In genomic region chr2:166179201-166179600, GRCh38 we compare ENCODE assay signal across 15 cellular contexts. TPM values are rescaled to one million over a fixed set of nuclear protein-coding genes. Genes with fewer than 3 reads are reported as not detected.
DNase-seq lines count a peak whose midpoint lies in the region; ATAC-seq and TF ChIP-seq lines count a peak whose summit lies in the region.
"Had no signal": no experiment of that assay in that cellular context is flagged by ENCODE, and none has a peak within 500 bp of the region (broad histone marks: within the 10 kb centered on the region; RNA-seq: fewer than 3 reads in every experiment).

No MANE protein-coding gene starts in this region.

- H3K4me3 ChIP-seq in AG10803 (ENCODE audit: low read length) = no peak overlapping the region
- no peak overlapping the region for H3K4me3 ChIP-seq in Loucy (ENCODE audit: low read length, poor library complexity, severe bottlenecking)
- H3K4me3 ChIP-seq in right lobe of liver = no peak overlapping the region
- H3K4me3 ChIP-seq: stomach had no signal

- TF ChIP-seq CTCF in AG10803 (conservative IDR thresholded peaks at IDR 0.05; ENCODE audit: low read length) (peak; percentile 42), Loucy (conservative IDR thresholded peaks at IDR 0.05; ENCODE audit: low read length) (peak; percentile 39; the same call in 1 of the 2 replicates), right lobe of liver (IDR thresholded peaks at IDR 0.05) (peak in 3 of 4 donors; percentile 21 to 39 (median 38))

- ATAC-seq in right lobe of liver = no peak
- ATAC-seq in GM21576 (IDR thresholded peaks at IDR 0.05; ENCODE audit: unreplicated experiment) = no peak

- no peaks in the 10 kb centered on the region for H3K79me2 ChIP-seq in Loucy (ENCODE audit: insufficient read depth, low read length)

- no peak overlapping the region for H2AFZ ChIP-seq in Loucy (ENCODE audit: low read length)

- no peaks in the 10 kb centered on the region for H3K4me1 ChIP-seq in Loucy (ENCODE audit: insufficient read depth, low read length, poor library complexity, severe bottlenecking)
- no peaks in the 10 kb centered on the region for H3K4me1 ChIP-seq in right lobe of liver
- H3K4me1 ChIP-seq: stomach had no signal

- no peak for TF ChIP-seq POLR2A in right lobe of liver (IDR thresholded peaks at IDR 0.05)

- DNase-seq in AG10803 (ENCODE audit: low read depth) = peak; percentile 33
- peak; percentile 34 for DNase-seq in dermis blood vessel endothelial cell
- DNase-seq in right lobe of liver = no peak
- no peak for DNase-seq in effector CD4-positive, alpha-beta T cell
- no peak for DNase-seq in substantia nigra (lab: John Stamatoyannopoulos, UW)
- no peak for DNase-seq in NCI-H226
- DNase-seq: activated CD8-positive, alpha-beta memory T cell treated with anti-CD3 and anti-CD28 coated beads for 24 hours; activated naive CD4-positive, alpha-beta T cell; CD4-positive, CD25-positive, alpha-beta regulatory T cell; naive B cell; NCI-H1436; SIG-M5; stomach had no signal

- no peak overlapping the region for H3K4me2 ChIP-seq in Loucy (ENCODE audit: low read depth, low read length, poor library complexity, severe bottlenecking)

- no peaks in the 10 kb centered on the region for H3K9me2 ChIP-seq in Loucy (replicated peaks; ENCODE audit: low read depth, low read length)

- no peaks in the 10 kb centered on the region for H3K36me3 ChIP-seq in Loucy (ENCODE audit: insufficient read depth, low read length)
- H3K36me3 ChIP-seq in right lobe of liver = no peaks in the 10 kb centered on the region
- H3K36me3 ChIP-seq: stomach had no signal

- H4K20me1 ChIP-seq in Loucy (ENCODE audit: insufficient read depth, low read length, poor library complexity, severe bottlenecking) = no peaks in the 10 kb centered on the region

- no peaks in the 10 kb centered on the region for H3F3A ChIP-seq in Loucy (ENCODE audit: low read depth)

- H3K27ac ChIP-seq in right lobe of liver (no peak overlapping the region), substantia nigra (ENCODE audit: low read depth, low read length, poor library complexity, severe bottlenecking) (no peak overlapping the region)
- H3K27ac ChIP-seq: stomach had no signal

- H3K9me3 ChIP-seq in Loucy (ENCODE audit: insufficient read depth, low read depth, low read length) = no peaks in the 10 kb centered on the region
- no peaks in the 10 kb centered on the region for H3K9me3 ChIP-seq in right lobe of liver
- H3K9me3 ChIP-seq: stomach had no signal

- H3K27me3 ChIP-seq in Loucy (ENCODE audit: insufficient read depth, low read length, poor library complexity, severe bottlenecking) (no peaks in the 10 kb centered on the region), right lobe of liver (no peaks in the 10 kb centered on the region)

- intact Hi-C loops in right lobe of liver (cut with DNase I) = no loop called here

- no peak overlapping the region for H3K9ac ChIP-seq in Loucy (ENCODE audit: low read depth, low read length, poor library complexity, severe bottlenecking)

- WGBS in right lobe of liver (ENCODE audit: insufficient coverage, low coverage, low lambda C conversion rate, missing lambda C conversion rate) = 14% methylated on average over 3 of the region's 3 CpGs

RNA-seq across cellular contexts. Expression of gene SCN1A, which starts 51.4 kb away (rescaled TPM):
- total RNA-seq in dermis blood vessel endothelial cell (under 0.01 TPM in 1 of 2 replicates, not detected in the other), right lobe of liver (not detected)
- total RNA-seq: CD4-positive, CD25-positive, alpha-beta regulatory T cell had no signal

Comparison
In these comparisons a context has a peak if more than half of its experiments do, and no peak if none do; other contexts are left out.
1. DNase-seq: peak in AG10803 (single experiment) and dermis blood vessel endothelial cell (single experiment); none in right lobe of liver (0 of 3), effector CD4-positive, alpha-beta T cell (single experiment), substantia nigra (0 of 49) and NCI-H226 (single experiment).
2. Peak in every context shown above with its lines, with median percentiles within 50 percentile points of each other: CTCF ChIP-seq.